In the genomic region with DNA sequence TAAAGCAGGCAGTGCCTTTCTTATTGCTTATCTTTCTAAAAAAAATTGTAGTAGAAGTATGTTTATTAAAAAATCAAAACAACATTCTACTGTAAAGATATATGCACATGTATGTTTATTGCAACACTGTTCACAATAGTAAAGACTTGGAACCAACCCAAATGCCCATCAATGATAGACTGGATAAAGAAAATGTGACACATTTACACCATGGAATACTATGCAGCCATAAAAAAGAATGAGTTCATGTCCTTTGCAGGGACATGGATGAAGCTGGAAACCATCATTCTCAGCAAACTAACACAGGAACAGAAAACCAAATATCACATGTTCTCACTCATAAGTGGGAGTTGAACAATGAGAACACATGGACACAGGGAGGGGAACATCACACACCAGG, we compare ENCODE assay signal across 1 cellular context. TPM values are rescaled to one million over a fixed set of nuclear protein-coding genes. Genes with fewer than 3 reads are reported as not detected.
"Had no signal": no experiment of that assay in that cellular context is flagged by ENCODE, and none has a peak within 500 bp of the region (broad histone marks: within the 10 kb centered on the region; RNA-seq: fewer than 3 reads in every experiment).

No MANE protein-coding gene starts in this region.

RNA-seq across cellular contexts. Expression of a gene that starts 39.7 kb away (rescaled TPM):
- total RNA-seq: Right ventricle myocardium superior had no signal
